In the genomic region with DNA sequence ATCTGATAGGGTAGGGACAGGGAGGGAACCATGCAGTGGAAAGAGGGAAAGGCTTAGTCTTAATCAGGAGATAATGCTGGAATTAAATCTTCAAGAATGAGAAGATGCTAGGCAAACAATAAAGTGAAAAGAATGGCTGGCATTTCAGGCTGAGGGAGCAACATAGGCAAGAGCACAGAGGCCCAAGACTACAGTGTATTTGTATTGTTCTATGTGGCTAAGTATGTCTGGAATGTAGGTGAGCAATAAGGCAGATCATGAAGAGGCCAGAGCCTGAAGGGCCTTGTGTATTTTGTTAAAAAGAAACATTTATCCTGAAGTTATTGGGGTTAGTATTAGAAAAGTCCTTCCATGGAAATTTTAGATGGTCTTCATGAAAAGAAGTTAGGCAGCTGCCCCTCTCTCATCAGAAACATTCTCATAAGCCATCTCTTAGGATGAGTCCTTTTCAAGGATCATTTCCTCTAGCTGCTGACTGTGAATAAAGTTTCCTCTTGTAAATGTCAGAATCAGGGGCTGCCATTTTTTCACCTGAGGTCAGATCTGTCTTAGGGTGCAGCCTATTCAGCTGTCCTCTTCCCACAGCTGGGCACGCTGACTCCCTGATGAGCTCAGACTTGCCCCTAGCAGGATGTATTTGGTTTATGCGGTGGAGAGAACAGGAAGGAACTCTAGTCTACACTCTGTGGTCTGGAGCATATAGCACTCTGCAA, we compare ENCODE assay signal across 8 cellular contexts. TPM values are rescaled to one million over a fixed set of nuclear protein-coding genes. Genes with fewer than 3 reads are reported as not detected.
DNase-seq lines count a peak whose midpoint lies in the region; ATAC-seq and TF ChIP-seq lines count a peak whose summit lies in the region.

No MANE protein-coding gene starts in this region.

- TF ChIP-seq CTCF in tibial artery (IDR thresholded peaks at IDR 0.05): no peak
- no peak for TF ChIP-seq CTCF in A673 (conservative IDR thresholded peaks at IDR 0.05; ENCODE audit: low read depth, low read length)

- DNase-seq in AML-193 (lab: John Stamatoyannopoulos, UW): peak; percentile 90 to 91
- peak in 3 of 5 experiments; percentile 5 to 93 (median 81) for DNase-seq in T-helper 2 cell
- DNase-seq in central memory CD8-positive, alpha-beta T cell (ENCODE audit: low spot score in 2 of 2): peak; percentile 16 to 45
- no peak for DNase-seq in tibial artery
- no peak for DNase-seq in A673 (ENCODE audit: low spot score)

- peak; percentile 98 for ATAC-seq in GM19372 (IDR thresholded peaks at IDR 0.05; ENCODE audit: low read depth, unreplicated experiment)
- ATAC-seq in HG03354 (IDR thresholded peaks at IDR 0.05; ENCODE audit: poor library complexity, severe bottlenecking, unreplicated experiment): peak; percentile 97
- peak; percentile 98 for ATAC-seq in central memory CD8-positive, alpha-beta T cell (replicated peaks; ENCODE audit: extremely low read depth, poor library complexity, severe bottlenecking)

- peak overlapping the region; percentile 54 for H3K4me3 Mint-ChIP-seq in central memory CD8-positive, alpha-beta T cell

- H3K27me3 Mint-ChIP-seq in central memory CD8-positive, alpha-beta T cell: no peaks in the 10 kb centered on the region

- peak overlapping the region; percentile 75 for H3K27ac Mint-ChIP-seq in central memory CD8-positive, alpha-beta T cell (ENCODE audit: low read depth)

- peaks cover 57% of the 10 kb centered on the region for H3K4me1 Mint-ChIP-seq in central memory CD8-positive, alpha-beta T cell

- H3K9me3 ChIP-seq in mesodermal cell (ENCODE audit: control insufficient read depth, low read length) (peaks cover 7% of the 10 kb centered on the region), tibial artery (no peaks in the 10 kb centered on the region), A673 (ENCODE audit: low read depth, low read length, poor library complexity, severe bottlenecking) (peaks cover 21% of the 10 kb centered on the region)

- POLR2A ChIA-PET in A673 (lab: Charles Lee; ENCODE audit: low non-redundant PET): no interaction called here

- H3K27me3 ChIP-seq in tibial artery: no peaks in the 10 kb centered on the region
- H3K27me3 ChIP-seq in A673 (replicated peaks; ENCODE audit: insufficient read depth, low read depth, low read length, poor library complexity): no peaks in the 10 kb centered on the region

- no peaks in the 10 kb centered on the region for H3K9me3 Mint-ChIP-seq in central memory CD8-positive, alpha-beta T cell

- 67 to 75% methylated on average over 1 to 2 of the region's 2 CpGs for WGBS in mesodermal cell (ENCODE audit: insufficient coverage in 2 of 2), 2 experiments

- BruUV-seq in A673 (replicated peaks; lab: Mats Ljungman, UMichigan): no TSS peak

- H3K4me1 ChIP-seq in mesodermal cell (ENCODE audit: control insufficient read depth, insufficient read depth, low read length, poor library complexity, severe bottlenecking) (peaks cover 14% of the 10 kb centered on the region), tibial artery (peaks cover 0 to 28% (median 12%) of the 10 kb centered on the region in 4 donors), A673 (ENCODE audit: insufficient read depth, low read length, poor library complexity, severe bottlenecking) (no peaks in the 10 kb centered on the region)

- H3K27ac ChIP-seq in mesodermal cell (ENCODE audit: low read depth, low read length, severe bottlenecking) (peak overlapping the region; percentile 65), tibial artery (peak overlapping the region; percentile 33 to 40), A673 (ENCODE audit: low read depth, low read length, poor library complexity, severe bottlenecking) (no peak overlapping the region)

- H3K36me3 ChIP-seq in mesodermal cell (ENCODE audit: control insufficient read depth, insufficient read depth, low read length) (peaks cover 6% of the 10 kb centered on the region), tibial artery (peaks cover 4 to 49% (median 26%) of the 10 kb centered on the region in 3 donors), A673 (ENCODE audit: insufficient read depth, low read length, poor library complexity, severe bottlenecking) (no peaks in the 10 kb centered on the region)

- H3K4me3 ChIP-seq in mesodermal cell (ENCODE audit: extremely low read depth, insufficient read depth, low read length, poor library complexity, severe bottlenecking) (no peak overlapping the region), tibial artery (no peak overlapping the region), A673 (ENCODE audit: low read depth, low read length, poor library complexity, severe bottlenecking) (no peak overlapping the region)

- H3K36me3 Mint-ChIP-seq in central memory CD8-positive, alpha-beta T cell (ENCODE audit: insufficient read depth): peaks cover 2% of the 10 kb centered on the region

- CTCF ChIA-PET in A673 (lab: Charles Lee): no interaction called here

- intact Hi-C loops in tibial artery (cut with DNase I; ENCODE audit: low total_unique reads) (no loop called here), A673 (cut with micrococcal nuclease; ENCODE audit: unreplicated experiment) (no loop called here)

RNA-seq across cellular contexts. Expression of a gene that starts 46.3 kb away (rescaled TPM):
- polyA plus RNA-seq in mesodermal cell (2013, experiment 1 of 2): 8.5 TPM
- 8.2 TPM for polyA plus RNA-seq in mesodermal cell (2013, experiment 2 of 2)
- 15.8 and 16.1 TPM in 2 replicates for total RNA-seq in A673 (2021)

Comparison
In these comparisons a context has a peak if more than half of its experiments do, and no peak if none do; other contexts are left out.
1. DNase-seq: peak in AML-193 (2 of 2), T-helper 2 cell (3 of 5) and central memory CD8-positive, alpha-beta T cell (2 of 2); none in tibial artery (0 of 2) and A673 (single experiment).
2. Peak in every context shown above with its lines, with median percentiles within 50 percentile points of each other: ATAC-seq.